32 cellular contexts compared by ENCODE assay signal in genomic region chr3:58342676-58343075, GRCh38. TPM values are rescaled to one million over a fixed set of nuclear protein-coding genes. Genes with fewer than 3 reads are reported as not detected.
DNase-seq lines count a peak whose midpoint lies in the region; ATAC-seq, FAIRE-seq and TF ChIP-seq lines count a peak whose summit lies in the region.
"Had no signal": no experiment of that assay in that cellular context is flagged by ENCODE, and none has a peak within 500 bp of the region (broad histone marks: within the 10 kb centered on the region; RNA-seq: fewer than 3 reads in every experiment).

No MANE protein-coding gene starts in this region.

- no peak for FAIRE-seq in small intestine (lab: Jason Lieb, UNC)
- FAIRE-seq: colon, H54, kidney had no signal

- H3K27me3 ChIP-seq in BLaER1 treated with 17β-estradiol and CSF1 and Interleukin-3, amounts not matched to agents 10 nM and 100 nM: no peaks in the 10 kb centered on the region
- H3K27me3 ChIP-seq in small intestine (ENCODE audit: control insufficient read depth in 2 of 2, insufficient read depth in 2 of 2, low read length in 2 of 2) (no peaks in the 10 kb centered on the region), vagina (no peaks in the 10 kb centered on the region), PC-9 (ENCODE audit: insufficient read depth, low read depth) (no peaks in the 10 kb centered on the region)
- H3K27me3 ChIP-seq: BE2C, MG63, neutrophil, sigmoid colon, testis had no signal

- H3K27ac ChIP-seq in BLaER1 treated with 17β-estradiol and CSF1 and Interleukin-3, amounts not matched to agents 10 nM and 100 nM: peak overlapping the region in 6 of 11 experiments; percentile 4 to 46 (median 23); a peak in 3 of 22 replicates
- peak overlapping the region; percentile 63 for H3K27ac ChIP-seq in OCI-LY7 (ENCODE audit: low read depth, low read length, poor library complexity, severe bottlenecking)
- no peak overlapping the region for H3K27ac ChIP-seq in small intestine (ENCODE audit: low read depth in 1 of 2, low read length in 1 of 2)
- H3K27ac ChIP-seq in vagina: no peak overlapping the region
- H3K27ac ChIP-seq in PC-9: no peak overlapping the region
- H3K27ac ChIP-seq: epithelial cell of prostate, prostate gland, sigmoid colon, testis had no signal

- intact Hi-C loops in OCI-LY7 (cut with micrococcal nuclease; ENCODE audit: unreplicated experiment) (no loop called here), vagina (cut with DNase I) (no loop called here), PC-9 (cut with micrococcal nuclease; ENCODE audit: unreplicated experiment) (no loop called here)

- CTCF ChIA-PET in OCI-LY7 (lab: Charles Lee; ENCODE audit: unreplicated experiment) (interaction anchor here (0.6 to 2.6 kb wide), 2 partner anchors 9 to 10 kb away, joined by 3 to 7 read pairs; no protein-coding TSS in a partner anchor), PC-9 (lab: Charles Lee) (interaction anchor here (0.6 kb wide), 2 partner anchors 16 to 211 kb away, joined by 8 to 13 read pairs; no protein-coding TSS in a partner anchor)
- CTCF ChIA-PET in activated CD4-positive, alpha-beta memory T cell treated with anti-CD3 and anti-CD28 coated beads, Interleukin-2, amount 10 ng/mL, durations not matched to agents 7 days and 5 days (lab: Charles Lee): no interaction called here

- peaks cover 5% of the 10 kb centered on the region; the same call in 1 of the 2 replicates for H3F3A ChIP-seq in PC-9 (ENCODE audit: insufficient read depth, low read depth)

- peaks cover 29% of the 10 kb centered on the region for H3K4me1 Mint-ChIP-seq in activated CD4-positive, alpha-beta memory T cell treated with anti-CD3 and anti-CD28 coated beads, Interleukin-2, amount 10 ng/mL, durations not matched to agents 7 days and 5 days
- H3K4me1 Mint-ChIP-seq in mesothelial cell of epicardium: no peaks in the 10 kb centered on the region
- H3K4me1 Mint-ChIP-seq: brain had no signal

- no peaks in the 10 kb centered on the region for H3K27me3 Mint-ChIP-seq in activated CD4-positive, alpha-beta memory T cell treated with anti-CD3 and anti-CD28 coated beads, Interleukin-2, amount 10 ng/mL, durations not matched to agents 7 days and 5 days
- no peaks in the 10 kb centered on the region for H3K27me3 Mint-ChIP-seq in mesothelial cell of epicardium (ENCODE audit: low read depth)
- H3K27me3 Mint-ChIP-seq: brain had no signal

- H3K4me2 ChIP-seq in BLaER1 treated with 17β-estradiol and CSF1 and Interleukin-3, amounts not matched to agents 10 nM and 100 nM: peak overlapping the region in 8 of 11 experiments; percentile 1 to 96 (median 50); a peak in 9 of 22 replicates
- H3K4me2 ChIP-seq in OCI-LY7 (ENCODE audit: low read length): peak overlapping the region; percentile 60
- no peak overlapping the region for H3K4me2 ChIP-seq in PC-9

- 0 out of 20 replicates have a peak overlapping the region, but pooled peaks of 1 of the 10 experiments have one; percentile 2 for H3K4me3 ChIP-seq in BLaER1 treated with 17β-estradiol and CSF1 and Interleukin-3, amounts not matched to agents 10 nM and 100 nM
- H3K4me3 ChIP-seq in OCI-LY7 (ENCODE audit: low read depth, low read length, poor library complexity, severe bottlenecking): peak overlapping the region; percentile 13
- no peak overlapping the region for H3K4me3 ChIP-seq in small intestine (ENCODE audit: low read depth in 1 of 2, low read length in 2 of 2)
- no peak overlapping the region for H3K4me3 ChIP-seq in vagina
- no peak overlapping the region for H3K4me3 ChIP-seq in PC-9
- H3K4me3 ChIP-seq: lung, MG63, prostate gland, sigmoid colon, testis had no signal

- H3K9me2 ChIP-seq in OCI-LY7 (ENCODE audit: insufficient read depth, low read length) (no peaks in the 10 kb centered on the region), PC-9 (ENCODE audit: insufficient read depth) (no peaks in the 10 kb centered on the region)

- peaks cover 36 to 98% (median 94%) of the 10 kb centered on the region in 11 experiments for H3K36me3 ChIP-seq in BLaER1 treated with 17β-estradiol and CSF1 and Interleukin-3, amounts not matched to agents 10 nM and 100 nM
- H3K36me3 ChIP-seq in OCI-LY7 (ENCODE audit: insufficient read depth, low read length): peaks cover 84% of the 10 kb centered on the region
- no peaks in the 10 kb centered on the region for H3K36me3 ChIP-seq in small intestine (ENCODE audit: control insufficient read depth in 2 of 2, insufficient read depth in 2 of 2, low read length in 2 of 2)
- no peaks in the 10 kb centered on the region for H3K36me3 ChIP-seq in vagina
- no peaks in the 10 kb centered on the region for H3K36me3 ChIP-seq in PC-9 (ENCODE audit: low read depth)
- H3K36me3 ChIP-seq: BE2C, MG63, prostate gland had no signal

- no peak overlapping the region for H2AFZ ChIP-seq in OCI-LY7 (ENCODE audit: low read length)
- no peak overlapping the region for H2AFZ ChIP-seq in PC-9

- 30 to 59% (median 46%) methylated on average over 5 of the region's 5 CpGs for WGBS in small intestine, 3 donors

- ATAC-seq in left lobe of liver: peak; percentile 99
- ATAC-seq: activated T-cell treated with anti-CD3 and anti-CD28 coated beads, Interleukin-2, amount 50 U/mL, for 4 hours had no signal

- BruUV-seq in OCI-LY7 (replicated peaks; lab: Mats Ljungman, UMichigan): no TSS peak
- no TSS peak for BruUV-seq in PC-9 (replicated peaks; lab: Mats Ljungman, UMichigan)

- TF ChIP-seq CTCF in OCI-LY7 (conservative IDR thresholded peaks at IDR 0.05; ENCODE audit: low read length): no peak
- TF ChIP-seq CTCF in vagina (IDR thresholded peaks at IDR 0.05): no peak
- TF ChIP-seq CTCF in mesothelial cell of epicardium (IDR thresholded peaks at IDR 0.05; ENCODE audit: unreplicated experiment): no peak
- TF ChIP-seq CTCF in PC-9 (conservative IDR thresholded peaks at IDR 0.05): no peak

- peaks cover 69 to 98% (median 91%) of the 10 kb centered on the region in 10 experiments for H3K4me1 ChIP-seq in BLaER1 treated with 17β-estradiol and CSF1 and Interleukin-3, amounts not matched to agents 10 nM and 100 nM
- peaks cover 98% of the 10 kb centered on the region for H3K4me1 ChIP-seq in OCI-LY7 (ENCODE audit: insufficient read depth, low read length, poor library complexity, severe bottlenecking)
- no peaks in the 10 kb centered on the region for H3K4me1 ChIP-seq in small intestine (ENCODE audit: control insufficient read depth in 2 of 2, insufficient read depth in 1 of 2, low read depth in 1 of 2, low read length in 1 of 2)
- peaks cover 74% of the 10 kb centered on the region for H3K4me1 ChIP-seq in vagina
- H3K4me1 ChIP-seq in PC-9 (replicated peaks; ENCODE audit: insufficient read depth): no peaks in the 10 kb centered on the region
- H3K4me1 ChIP-seq: BE2C, prostate gland, testis had no signal

- H3K9ac ChIP-seq in BLaER1 treated with 17β-estradiol and CSF1 and Interleukin-3, amounts not matched to agents 10 nM and 100 nM: no peak overlapping the region

- peaks cover 11 to 61% (median 37%) of the 10 kb centered on the region in 11 experiments; a peak in 15 of 22 replicates for H4K20me1 ChIP-seq in BLaER1 treated with 17β-estradiol and CSF1 and Interleukin-3, amounts not matched to agents 10 nM and 100 nM
- no peaks in the 10 kb centered on the region for H4K20me1 ChIP-seq in OCI-LY7 (ENCODE audit: insufficient read depth, low read length)
- H4K20me1 ChIP-seq in PC-9 (ENCODE audit: insufficient read depth): no peaks in the 10 kb centered on the region

- no peaks in the 10 kb centered on the region for H3K9me3 Mint-ChIP-seq in activated CD4-positive, alpha-beta memory T cell treated with anti-CD3 and anti-CD28 coated beads, Interleukin-2, amount 10 ng/mL, durations not matched to agents 7 days and 5 days
- no peaks in the 10 kb centered on the region for H3K9me3 Mint-ChIP-seq in mesothelial cell of epicardium
- H3K9me3 Mint-ChIP-seq: activated T-cell treated with anti-CD3 and anti-CD28 coated beads, Interleukin-2, amount 50 U/mL, for 4 hours; brain; T-helper 1 cell treated with Interleukin-12 subunit alpha and Interleukin-12 subunit beta and Interleukin-4 antibody, amounts not matched to agents 30 μg/mL and 1 μg/mL, for 36 hours had no signal

- TF ChIP-seq POLR2A in vagina (IDR thresholded peaks at IDR 0.05): no peak

- peaks cover 40% of the 10 kb centered on the region for H3K36me3 Mint-ChIP-seq in activated CD4-positive, alpha-beta memory T cell treated with anti-CD3 and anti-CD28 coated beads, Interleukin-2, amount 10 ng/mL, durations not matched to agents 7 days and 5 days (ENCODE audit: low read depth)
- peaks cover 2% of the 10 kb centered on the region for H3K36me3 Mint-ChIP-seq in mesothelial cell of epicardium

- H3K9me3 ChIP-seq in BLaER1 treated with 17β-estradiol and CSF1 and Interleukin-3, amounts not matched to agents 10 nM and 100 nM (replicated peaks in 1 of 11): peaks cover 0 to 30% (median 5%) of the 10 kb centered on the region in 11 experiments; a peak in 11 of 22 replicates
- H3K9me3 ChIP-seq in OCI-LY7 (ENCODE audit: low read length): no peaks in the 10 kb centered on the region
- H3K9me3 ChIP-seq in small intestine (ENCODE audit: control insufficient read depth, low read depth): no peaks in the 10 kb centered on the region
- no peaks in the 10 kb centered on the region for H3K9me3 ChIP-seq in vagina
- no peaks in the 10 kb centered on the region; the same call in 1 of the 2 replicates for H3K9me3 ChIP-seq in PC-9 (ENCODE audit: insufficient read depth, low read depth)
- H3K9me3 ChIP-seq: BE2C, MG63, neutrophil, prostate gland, sigmoid colon, testis had no signal

- POLR2A ChIA-PET in OCI-LY7 (lab: Charles Lee): interaction anchor here (0.8 to 19.4 kb wide), 4 partner anchors 8 to 72 kb away, joined by 3 to 711 read pairs (median 4); no protein-coding TSS in a partner anchor
- POLR2A ChIA-PET in activated CD4-positive, alpha-beta memory T cell treated with anti-CD3 and anti-CD28 coated beads, Interleukin-2, amount 10 ng/mL, durations not matched to agents 7 days and 5 days (lab: Charles Lee): interaction anchor here (0.7 to 4.6 kb wide), 2 partner anchors 8 to 14 kb away, joined by 4 to 35 read pairs; partner anchors contain the start of gene PXK
- POLR2A ChIA-PET in PC-9 (lab: Charles Lee; ENCODE audit: unreplicated experiment): no interaction called here

- H3K4me3 Mint-ChIP-seq in activated CD4-positive, alpha-beta memory T cell treated with anti-CD3 and anti-CD28 coated beads, Interleukin-2, amount 10 ng/mL, durations not matched to agents 7 days and 5 days: no peak overlapping the region
- no peak overlapping the region for H3K4me3 Mint-ChIP-seq in mesothelial cell of epicardium
- H3K4me3 Mint-ChIP-seq: activated T-cell treated with anti-CD3 and anti-CD28 coated beads, Interleukin-2, amount 50 U/mL, for 4 hours; brain; T-helper 1 cell treated with Interleukin-12 subunit alpha and Interleukin-12 subunit beta and Interleukin-4 antibody, amounts not matched to agents 30 μg/mL and 1 μg/mL, for 36 hours had no signal

- DNase-seq in OCI-LY7 (ENCODE audit: low spot score) (no peak), left lobe of liver (ENCODE audit: low spot score) (peak; percentile 58), small intestine (peak; percentile 61), vagina (ENCODE audit: extremely low spot score in 2 of 2) (no peak), mesothelial cell of epicardium (ENCODE audit: low spot score in 2 of 2, unreplicated experiment in 2 of 2) (no peak), PC-9 (no peak)
- DNase-seq in activated CD4-positive, alpha-beta memory T cell treated with anti-CD3 and anti-CD28 coated beads, Interleukin-2, amount 10 ng/mL, durations not matched to agents 7 days and 5 days: no peak
- DNase-seq: activated T-cell treated with anti-CD3 and anti-CD28 coated beads, Interleukin-2, amount 50 U/mL, for 4 hours; BE2C; COR-L47; effector CD8-positive, alpha-beta T cell; GF-D8; kidney; MG63; NCI-H1417 treated with DMSO at 0.1 percent for 48 hours; NCI-H2081; NCI-H226; NCI-H69; RPMI8226; sigmoid colon; stimulated activated CD4-positive, alpha-beta T cell treated with anti-CD3 and anti-CD28 coated beads, Interleukin-4, amount 100 ng/mL, for 4 hours; stimulated activated naive CD4-positive, alpha-beta T cell; testis had no signal

- no peak overlapping the region for H3K27ac Mint-ChIP-seq in activated CD4-positive, alpha-beta memory T cell treated with anti-CD3 and anti-CD28 coated beads, Interleukin-2, amount 10 ng/mL, durations not matched to agents 7 days and 5 days
- H3K27ac Mint-ChIP-seq in mesothelial cell of epicardium: no peak overlapping the region
- H3K27ac Mint-ChIP-seq: brain; T-helper 1 cell treated with Interleukin-12 subunit alpha and Interleukin-12 subunit beta and Interleukin-4 antibody, amounts not matched to agents 30 μg/mL and 1 μg/mL, for 36 hours had no signal

- H3K79me2 ChIP-seq in OCI-LY7 (ENCODE audit: insufficient read depth, low read depth, low read length): peaks cover 99% of the 10 kb centered on the region
- H3K79me2 ChIP-seq in PC-9 (ENCODE audit: low read depth): no peaks in the 10 kb centered on the region

RNA-seq across cellular contexts. Expression of gene PXK, which starts 10.0 kb away (rescaled TPM):
- 51.3 and 68.7 TPM in 2 replicates for total RNA-seq in OCI-LY7 (2014; rRNA removed; shearing (Covaris generic))
- total RNA-seq in OCI-LY7 (2022) (125 and 146 TPM in 2 replicates), left lobe of liver (7.5 TPM), vagina (59.9 TPM), mesothelial cell of epicardium (15.0 to 15.9 TPM (median 15.4 TPM) in 3 replicates), PC-9 (2021) (3.3 and 4.4 TPM in 2 replicates)
- 1 to 10 TPM; 5.1 to 9.2 (median 9.1) TPM for polyA plus RNA-seq in small intestine
- 10 to 100 TPM; 50.7 to 51.2 TPM for total RNA-seq in activated CD4-positive, alpha-beta memory T cell treated with anti-CD3 and anti-CD28 coated beads, Interleukin-2, amount 10 ng/mL, durations not matched to agents 7 days and 5 days

RNA-seq across cellular contexts. Expression of gene HTD2, which starts 36.4 kb away (rescaled TPM):
- 6.4 and 10.0 TPM in 2 replicates for total RNA-seq in OCI-LY7 (2014; rRNA removed; shearing (Covaris generic))
- total RNA-seq in OCI-LY7 (2022) (8.0 and 13.0 TPM in 2 replicates), left lobe of liver (6.8 TPM), vagina (3.7 TPM), mesothelial cell of epicardium (7.7 to 9.4 TPM (median 8.3 TPM) in 3 replicates), PC-9 (2021) (6.2 and 7.4 TPM in 2 replicates)
- 1 to 10 TPM; 5.4 to 7.8 (median 6.5) TPM for polyA plus RNA-seq in small intestine
- 1 to 10 TPM; 6.3 to 8.5 TPM for total RNA-seq in activated CD4-positive, alpha-beta memory T cell treated with anti-CD3 and anti-CD28 coated beads, Interleukin-2, amount 10 ng/mL, durations not matched to agents 7 days and 5 days

RNA-seq across cellular contexts. Expression of gene RPP14, which starts 36.6 kb away (rescaled TPM):
- total RNA-seq in OCI-LY7 (2014; rRNA removed; shearing (Covaris generic)): 10.2 and 12.8 TPM in 2 replicates
- 20.3 and 21.3 TPM in 2 replicates for total RNA-seq in OCI-LY7 (2022)
- 9.7 TPM for total RNA-seq in left lobe of liver
- polyA plus RNA-seq in small intestine: 10 to 100 TPM; 11.7 to 19.9 (median 18.6) TPM
- 16.9 TPM for total RNA-seq in vagina
- 10 to 100 TPM; 10.7 to 11.2 TPM for total RNA-seq in activated CD4-positive, alpha-beta memory T cell treated with anti-CD3 and anti-CD28 coated beads, Interleukin-2, amount 10 ng/mL, durations not matched to agents 7 days and 5 days
- total RNA-seq in mesothelial cell of epicardium: 19.0 to 24.2 TPM (median 21.3 TPM) in 3 replicates
- 13.2 and 13.8 TPM in 2 replicates for total RNA-seq in PC-9 (2021)

Comparison
In these comparisons a context has a peak if more than half of its experiments do, and no peak if none do; other contexts are left out.
1. H3K27ac ChIP-seq: peak in BLaER1 treated with 17β-estradiol and CSF1 and Interleukin-3, amounts not matched to agents 10 nM and 100 nM (6 of 11) and OCI-LY7 (single experiment); none in small intestine (0 of 2), vagina (single experiment) and PC-9 (single experiment).
2. DNase-seq: peak in left lobe of liver (single experiment) and small intestine (single experiment); none in OCI-LY7 (single experiment), vagina (0 of 2), activated CD4-positive, alpha-beta memory T cell treated with anti-CD3 and anti-CD28 coated beads, Interleukin-2, amount 10 ng/mL, durations not matched to agents 7 days and 5 days (single experiment), mesothelial cell of epicardium (0 of 2) and PC-9 (0 of 2).